In the genomic region with DNA sequence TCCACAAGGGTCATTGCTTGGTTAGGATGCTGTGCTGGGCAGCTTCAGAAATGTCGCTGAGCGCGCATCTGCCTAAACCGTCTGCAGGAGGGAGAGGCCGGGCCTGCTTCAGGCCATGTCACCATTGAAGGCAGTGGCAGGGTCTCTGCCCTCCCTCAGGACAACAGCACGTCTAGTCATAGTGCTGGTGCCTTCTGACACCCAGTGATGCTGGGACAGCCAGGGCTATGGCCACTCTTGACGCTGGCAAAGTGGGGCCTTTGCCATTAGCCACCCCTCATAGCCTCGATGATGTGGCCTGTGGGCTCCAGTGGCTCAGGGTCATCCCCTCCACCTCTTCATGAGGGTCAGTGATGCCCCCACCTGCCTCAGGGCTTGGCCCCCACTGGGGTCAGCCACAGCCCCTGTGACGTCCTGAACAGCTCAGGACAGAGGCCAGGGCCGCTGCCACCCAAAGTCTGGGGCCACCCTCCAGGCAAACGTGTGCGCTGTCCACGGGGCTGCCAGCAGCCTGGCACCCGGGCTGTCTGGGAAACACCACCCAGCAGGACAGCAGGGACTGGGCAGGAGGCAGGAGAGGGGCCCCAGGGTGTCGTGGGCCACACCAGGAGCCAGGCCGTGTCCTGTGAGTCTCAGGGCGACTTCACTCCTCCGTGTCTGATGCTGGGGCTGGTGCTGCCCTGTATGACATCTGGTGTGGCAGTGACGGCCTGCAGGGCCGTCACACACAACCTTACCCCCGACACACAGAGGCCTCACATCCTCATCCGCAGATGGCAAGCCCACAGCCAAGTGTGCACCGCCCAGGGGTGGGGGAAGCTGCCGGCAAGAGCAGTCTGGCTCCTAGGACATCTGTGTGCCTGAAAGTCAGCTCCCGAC, we compare ENCODE assay signal across 1 cellular context.
TF ChIP-seq lines count a peak whose summit lies in the region.

No MANE protein-coding gene starts in this region.

TF ChIP-seq in HepG2, 621 proteins besides CTCF, POLR2A, EP300 and RAD21:
- TF ChIP-seq ZNF160 (CRISPR knock-in tag; IDR thresholded peaks at IDR 0.05) (no peak), TOPORS (CRISPR knock-in tag; IDR thresholded peaks at IDR 0.05) (no peak), ZNF703 (CRISPR knock-in tag; IDR thresholded peaks at IDR 0.05; ENCODE audit: borderline replicate concordance) (no peak), ATF7 (IDR thresholded peaks at IDR 0.05) (no peak), ATF7 (CRISPR knock-in tag; IDR thresholded peaks at IDR 0.05) (no peak), PHF21A (CRISPR knock-in tag; IDR thresholded peaks at IDR 0.05) (no peak), ZNF562 (CRISPR knock-in tag; IDR thresholded peaks at IDR 0.05; ENCODE audit: borderline replicate concordance) (no peak), ZBTB43 (CRISPR knock-in tag; conservative IDR thresholded peaks at IDR 0.05) (no peak), KAT7 (CRISPR knock-in tag; IDR thresholded peaks at IDR 0.05; ENCODE audit: borderline replicate concordance) (no peak)
